19 cellular contexts compared by ENCODE assay signal in the genomic region with DNA sequence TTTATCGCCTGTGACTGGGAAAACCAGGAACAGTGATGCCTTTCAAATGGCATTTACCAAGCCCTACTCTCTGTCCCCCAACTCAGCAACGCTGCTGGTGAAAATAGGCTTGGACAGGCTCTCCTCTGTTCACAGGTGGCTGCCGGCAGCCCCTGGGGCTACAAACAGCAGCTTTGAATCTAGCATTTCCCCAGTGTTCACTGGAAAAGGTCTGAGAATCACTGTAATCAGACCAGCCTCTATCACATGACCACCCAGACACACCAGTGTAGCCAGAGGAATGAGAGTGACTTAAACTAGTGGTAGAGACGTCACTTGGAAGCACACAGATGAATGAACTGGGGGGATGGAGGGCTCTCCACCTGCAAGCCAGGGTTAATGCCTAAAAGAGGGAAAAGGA.
DNase-seq lines count a peak whose midpoint lies in the region; ATAC-seq and TF ChIP-seq lines count a peak whose summit lies in the region.
"Had no signal": no experiment of that assay in that cellular context is flagged by ENCODE, and none has a peak within 500 bp of the region (broad histone marks: within the 10 kb centered on the region; RNA-seq: fewer than 3 reads in every experiment).

No MANE protein-coding gene starts in this region.

- POLR2A ChIA-PET in WTC11 (lab: Charles Lee), result no interaction called here

- peak; percentile 21 for ATAC-seq in Right ventricle myocardium superior (ENCODE audit: poor library complexity)
- no peak for ATAC-seq in Right ventricle myocardium inferior
- ATAC-seq in WTC11, result no peak
- no peak for ATAC-seq in aorta (ENCODE audit: low FRiP score)
- ATAC-seq in HG03565 (IDR thresholded peaks at IDR 0.05; ENCODE audit: unreplicated experiment), result no peak
- ATAC-seq: HepG2, PC-3 had no signal

- no peak for DNase-seq in Right ventricle myocardium superior
- DNase-seq in Right ventricle myocardium inferior (ENCODE audit: missing footprints), result no peak
- no peak for DNase-seq in WTC11 (ENCODE audit: low spot score)
- DNase-seq in islet precursor cell, result peak; percentile 87
- DNase-seq in aorta, result no peak
- no peak for DNase-seq in SK-N-DZ (ENCODE audit: low spot score)
- DNase-seq: C1 segment of cervical spinal cord, H7, HFFc6, KBM-7, NCI-H1105 treated with DMSO at 0.1 percent for 48 hours, NCI-H1694, NCI-H2081 treated with DMSO at 0.1 percent for 48 hours, NCI-H226, NCI-H524, PC-3 had no signal

- CTCF ChIA-PET in WTC11 (lab: Charles Lee), result no interaction called here

- H3K27me3 Mint-ChIP-seq in WTC11 (ENCODE audit: low read depth), result no peaks in the 10 kb centered on the region

- no peaks in the 10 kb centered on the region for H3K27me3 ChIP-seq in aorta (ENCODE audit: control insufficient read depth in 1 of 2, insufficient read depth in 2 of 2, low read length in 1 of 2)
- H3K27me3 ChIP-seq: SJSA1 had no signal

- H3K4me1 Mint-ChIP-seq in WTC11, result peaks cover 85% of the 10 kb centered on the region

- 0 out of 2 replicates have a peak, but pooled peaks cover 2% of the 10 kb centered on the region for H3K36me3 Mint-ChIP-seq in WTC11

- peak overlapping the region; percentile 14; the same call in 1 of the 2 replicates for H3K27ac Mint-ChIP-seq in WTC11
- H3K27ac Mint-ChIP-seq: HFFc6 had no signal

- TF ChIP-seq CTCF in WTC11 (IDR thresholded peaks at IDR 0.05), result no peak

- no peak overlapping the region for H3K4me3 ChIP-seq in aorta (ENCODE audit: low read length in 2 of 2)
- H3K4me3 ChIP-seq: SJSA1 had no signal

- H3K9me3 Mint-ChIP-seq in WTC11, result no peaks in the 10 kb centered on the region
- H3K9me3 Mint-ChIP-seq: HFFc6 had no signal

- H3K4me3 Mint-ChIP-seq in WTC11, result no peak overlapping the region
- H3K4me3 Mint-ChIP-seq: HFFc6 had no signal

- H3K9me3 ChIP-seq in aorta (ENCODE audit: control insufficient read depth, low read length), result no peaks in the 10 kb centered on the region
- H3K9me3 ChIP-seq: SJSA1 had no signal

- peak overlapping the region; percentile 41 to 69 for H3K27ac ChIP-seq in aorta (ENCODE audit: low read depth in 1 of 2, low read length in 2 of 2)
- H3K27ac ChIP-seq: SJSA1 had no signal

- intact Hi-C loops in Right ventricle myocardium superior (cut with DNase I) (no loop called here), Right ventricle myocardium inferior (cut with DNase I) (no loop called here), aorta (cut with DNase I) (no loop called here)

- no peaks in the 10 kb centered on the region for H3K36me3 ChIP-seq in aorta (ENCODE audit: control insufficient read depth in 1 of 2, insufficient read depth in 2 of 2, low read length in 1 of 2)
- H3K36me3 ChIP-seq: SJSA1 had no signal

- H3K4me1 ChIP-seq in aorta (ENCODE audit: control insufficient read depth in 1 of 2, insufficient read depth in 2 of 2, low read length in 2 of 2), result peaks cover 2 to 14% of the 10 kb centered on the region in 2 donors
- H3K4me1 ChIP-seq: SJSA1 had no signal

- WGBS in aorta, 2 donors, result 61 to 67% methylated on average over 4 of the region's 4 CpGs

TF ChIP-seq in WTC11, 78 proteins besides CTCF, POLR2A, EP300 and RAD21:
- TF ChIP-seq JAZF1 (CRISPR knock-in tag; IDR thresholded peaks at IDR 0.05), result no peak
- TF ChIP-seq TEAD4 (CRISPR knock-in tag; IDR thresholded peaks at IDR 0.05), result no peak
- TF ChIP-seq, protein P1, sequence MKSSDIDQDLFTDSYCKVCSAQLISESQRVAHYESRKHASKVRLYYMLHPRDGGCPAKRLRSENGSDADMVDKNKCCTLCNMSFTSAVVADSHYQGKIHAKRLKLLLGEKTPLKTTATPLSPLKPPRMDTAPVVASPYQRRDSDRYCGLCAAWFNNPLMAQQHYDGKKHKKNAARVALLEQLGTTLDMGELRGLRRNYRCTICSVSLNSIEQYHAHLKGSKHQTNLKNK (CRISPR knock-in tag; IDR thresholded peaks at IDR 0.05), result no peak
